Comparison of ENCODE assay signal across 11 cellular contexts in genomic region chr22:23305321-23305910, GRCh38.
A peak's percentile ranks its signal among the peaks of the same experiment; 100 is the strongest.
DNase-seq lines count a peak whose midpoint lies in the region; ATAC-seq, FAIRE-seq and TF ChIP-seq lines count a peak whose summit lies in the region.
"Had no signal": no experiment of that assay in that cellular context is flagged by ENCODE, and none has a peak within 500 bp of the region (broad histone marks: within the 10 kb centered on the region; RNA-seq: fewer than 3 reads in every experiment).

No MANE protein-coding gene starts in this region.

- H3K4me3 Mint-ChIP-seq in activated CD8-positive, alpha-beta memory T cell treated with anti-CD3 and anti-CD28 coated beads, Interleukin-2, amount 10 ng/mL, durations not matched to agents 7 days and 5 days, result no peak overlapping the region
- H3K4me3 Mint-ChIP-seq in MCF 10A (ENCODE audit: unreplicated experiment), result no peak overlapping the region

- H3K9me3 ChIP-seq in endothelial cell of umbilical vein (replicated peaks; ENCODE audit: control insufficient read depth, insufficient read depth, low read length) (no peaks in the 10 kb centered on the region), mucosa of rectum (ENCODE audit: control insufficient read depth in 2 of 2, low read length in 2 of 2) (no peaks in the 10 kb centered on the region)

- H3K4me1 Mint-ChIP-seq in activated CD8-positive, alpha-beta memory T cell treated with anti-CD3 and anti-CD28 coated beads, Interleukin-2, amount 10 ng/mL, durations not matched to agents 7 days and 5 days, result no peaks in the 10 kb centered on the region
- no peaks in the 10 kb centered on the region for H3K4me1 Mint-ChIP-seq in MCF 10A (ENCODE audit: insufficient read depth, unreplicated experiment)

- no peak overlapping the region for H2AFZ ChIP-seq in endothelial cell of umbilical vein (ENCODE audit: low read depth, low read length)

- WGBS in urinary bladder, result 72% methylated on average over 9 of the region's 9 CpGs

- no peaks in the 10 kb centered on the region for H3K9me3 Mint-ChIP-seq in activated CD8-positive, alpha-beta memory T cell treated with anti-CD3 and anti-CD28 coated beads, Interleukin-2, amount 10 ng/mL, durations not matched to agents 7 days and 5 days (ENCODE audit: low read depth)
- no peaks in the 10 kb centered on the region for H3K9me3 Mint-ChIP-seq in MCF 10A (ENCODE audit: unreplicated experiment)

- no peaks in the 10 kb centered on the region for H3K27me3 Mint-ChIP-seq in activated CD8-positive, alpha-beta memory T cell treated with anti-CD3 and anti-CD28 coated beads, Interleukin-2, amount 10 ng/mL, durations not matched to agents 7 days and 5 days
- no peaks in the 10 kb centered on the region for H3K27me3 Mint-ChIP-seq in MCF 10A (ENCODE audit: insufficient read depth, unreplicated experiment)

- POLR2A ChIA-PET in endothelial cell of umbilical vein (lab: Charles Lee), result interaction anchor here (0.7 kb wide), 1 partner anchor 24 kb away, joined by 3 read pairs; no protein-coding TSS in a partner anchor
- POLR2A ChIA-PET in MCF 10A (lab: Yijun Ruan, JAX), result no interaction called here

- TF ChIP-seq CTCF in endothelial cell of umbilical vein (IDR thresholded peaks at IDR 0.05; ENCODE audit: extremely low read depth in 1 of 2, insufficient read depth in 1 of 2, low read depth in 1 of 2, low read length in 2 of 2) (no peak), MCF 10A (IDR thresholded peaks at IDR 0.05; ENCODE audit: unreplicated experiment) (no peak)

- H3K4me3 ChIP-seq in endothelial cell of umbilical vein (replicated peaks in 1 of 3; ENCODE audit: insufficient read depth in 1 of 3, low read depth in 1 of 3, low read length in 3 of 3) (no peak overlapping the region), mucosa of rectum (ENCODE audit: low read length in 2 of 2) (no peak overlapping the region), urinary bladder (ENCODE audit: low read depth, low read length) (no peak overlapping the region)

- no peaks in the 10 kb centered on the region for H3K9me1 ChIP-seq in endothelial cell of umbilical vein (replicated peaks; ENCODE audit: control insufficient read depth, extremely low read depth, insufficient read depth, low read length)

- H3K4me2 ChIP-seq in endothelial cell of umbilical vein (ENCODE audit: insufficient read depth, low read length), result peak overlapping the region; percentile 74

- BruUV-seq in endothelial cell of umbilical vein (replicated peaks; lab: Mats Ljungman, UMichigan) (TSS peak; percentile 14), MCF 10A (replicated peaks; lab: Mats Ljungman, UMichigan) (no TSS peak)

- FAIRE-seq in endothelial cell of umbilical vein (lab: Jason Lieb, UNC), result peak; percentile 98
- no peak for FAIRE-seq in urothelium cell line (lab: Jason Lieb, UNC)
- FAIRE-seq: GM18507 had no signal

- peak overlapping the region; percentile 79 for H3K9ac ChIP-seq in endothelial cell of umbilical vein (replicated peaks; ENCODE audit: extremely low read depth, insufficient read depth, low read length)
- H3K9ac ChIP-seq in mucosa of rectum (ENCODE audit: low read depth in 1 of 2, low read length in 2 of 2), result peak overlapping the region in 1 of 2 donors; percentile 32

- H3K36me3 ChIP-seq in endothelial cell of umbilical vein (ENCODE audit: control insufficient read depth in 2 of 2, extremely low read depth in 1 of 2, insufficient read depth in 2 of 2, low read length in 2 of 2) (peaks cover 0 to 10% of the 10 kb centered on the region in 2 experiments), mucosa of rectum (ENCODE audit: control insufficient read depth in 2 of 2, insufficient read depth in 2 of 2, low read length in 2 of 2) (peaks cover 7 to 16% of the 10 kb centered on the region in 2 donors), urinary bladder (ENCODE audit: insufficient read depth) (no peaks in the 10 kb centered on the region)

- TF ChIP-seq POLR2A in endothelial cell of umbilical vein (IDR thresholded peaks at IDR 0.05; ENCODE audit: low read depth, low read length), result no peak

- H3K4me1 ChIP-seq in endothelial cell of umbilical vein (ENCODE audit: control insufficient read depth, extremely low read depth, insufficient read depth, low read length) (peaks cover 68% of the 10 kb centered on the region), mucosa of rectum (ENCODE audit: control insufficient read depth in 2 of 2, insufficient read depth in 2 of 2, low read length in 2 of 2) (peaks cover 0 to 4% of the 10 kb centered on the region in 2 donors), urinary bladder (ENCODE audit: insufficient read depth) (no peaks in the 10 kb centered on the region)

- H3K27ac Mint-ChIP-seq in activated CD8-positive, alpha-beta memory T cell treated with anti-CD3 and anti-CD28 coated beads, Interleukin-2, amount 10 ng/mL, durations not matched to agents 7 days and 5 days, result no peak overlapping the region
- no peak overlapping the region for H3K27ac Mint-ChIP-seq in MCF 10A (ENCODE audit: low read depth, unreplicated experiment)

- no peaks in the 10 kb centered on the region for H3K36me3 Mint-ChIP-seq in activated CD8-positive, alpha-beta memory T cell treated with anti-CD3 and anti-CD28 coated beads, Interleukin-2, amount 10 ng/mL, durations not matched to agents 7 days and 5 days
- peaks cover 37% of the 10 kb centered on the region for H3K36me3 Mint-ChIP-seq in MCF 10A (ENCODE audit: insufficient read depth, unreplicated experiment)

- peaks cover 4% of the 10 kb centered on the region for H3K79me2 ChIP-seq in endothelial cell of umbilical vein (ENCODE audit: control insufficient read depth, insufficient read depth, low read length)

- H4K20me1 ChIP-seq in endothelial cell of umbilical vein (replicated peaks; ENCODE audit: control insufficient read depth, extremely low read depth, insufficient read depth, low read length), result no peaks in the 10 kb centered on the region

- intact Hi-C loops in endothelial cell of umbilical vein (cut with micrococcal nuclease), result loop anchor here (1.0 to 5.0 kb wide), 3 partner anchors 23 to 217 kb away; no protein-coding TSS in a partner anchor
- intact Hi-C loops in MCF 10A (cut with micrococcal nuclease), result no loop called here

- H3K27ac ChIP-seq in endothelial cell of umbilical vein (ENCODE audit: insufficient read depth, low read depth, low read length) (peak overlapping the region; percentile 96), mucosa of rectum (ENCODE audit: low read depth in 2 of 2, low read length in 2 of 2) (peak overlapping the region; percentile 63 to 69), urinary bladder (ENCODE audit: low read depth) (peak overlapping the region; percentile 68)
- H3K27ac ChIP-seq: 22Rv1 had no signal

- ATAC-seq in activated CD8-positive, alpha-beta memory T cell treated with anti-CD3 and anti-CD28 coated beads, Interleukin-2, amount 10 ng/mL, durations not matched to agents 7 days and 5 days, result no peak
- ATAC-seq in HG02798 (IDR thresholded peaks at IDR 0.05; ENCODE audit: poor library complexity, unreplicated experiment), result no peak

- DNase-seq in activated CD8-positive, alpha-beta memory T cell treated with anti-CD3 and anti-CD28 coated beads, Interleukin-2, amount 10 ng/mL, durations not matched to agents 7 days and 5 days, result peak; percentile 25
- no peak for DNase-seq in activated CD8-positive, alpha-beta memory T cell treated with anti-CD3 and anti-CD28 coated beads, Interleukin-2, amount 50 U/mL, for 4 hours
- DNase-seq in endothelial cell of umbilical vein (ENCODE audit: low read depth, low spot score) (peak; percentile 93), urothelium cell line (ENCODE audit: low spot score) (no peak), MCF 10A (ENCODE audit: unreplicated experiment) (no peak)
- DNase-seq: activated CD8-positive, alpha-beta memory T cell treated with anti-CD3 and anti-CD28 coated beads, Interleukin-2, amount 50 U/mL, for 48 hours had no signal

- dilution Hi-C loops in endothelial cell of umbilical vein (cut with MboI; ENCODE audit: extremely low pct_ligation_motif_present, low sequenced_read_pairs), result no loop called here

- H3K27me3 ChIP-seq in endothelial cell of umbilical vein (ENCODE audit: control insufficient read depth in 2 of 2, insufficient read depth in 2 of 2, low read length in 2 of 2) (no peaks in the 10 kb centered on the region), mucosa of rectum (ENCODE audit: control insufficient read depth in 2 of 2, insufficient read depth in 2 of 2, low read length in 2 of 2) (no peaks in the 10 kb centered on the region)

- CTCF ChIA-PET in activated CD8-positive, alpha-beta memory T cell treated with anti-CD3 and anti-CD28 coated beads, Interleukin-2, amount 10 ng/mL, durations not matched to agents 7 days and 5 days (lab: Charles Lee), result interaction anchor here (1.8 kb wide), 1 partner anchor 127 kb away, joined by 5 read pairs; no protein-coding TSS in a partner anchor
- CTCF ChIA-PET in endothelial cell of umbilical vein (lab: Charles Lee) (interaction anchor here (1.3 to 2.9 kb wide), 8 partner anchors 15 to 286 kb away, joined by 3 to 24 read pairs (median 7); partner anchors contain the start of gene BCR), MCF 10A (lab: Yijun Ruan, JAX) (interaction anchor here (0.8 to 1.3 kb wide), 2 partner anchors 12 to 131 kb away, joined by 3 to 4 read pairs; no protein-coding TSS in a partner anchor)

TF ChIP-seq in endothelial cell of umbilical vein, 7 proteins besides CTCF, POLR2A, EP300 and RAD21:
- TF ChIP-seq EZH2 (IDR thresholded peaks at IDR 0.05; ENCODE audit: borderline replicate concordance, low read depth, low read length, severe bottlenecking), result no peak
- TF ChIP-seq FOS (IDR thresholded peaks at IDR 0.05; ENCODE audit: borderline replicate concordance, insufficient read depth, low read length), result peak; percentile 85
- no peak for TF ChIP-seq MYC (IDR thresholded peaks at IDR 0.05; ENCODE audit: low read depth, low read length)
- peak; percentile 66 for TF ChIP-seq POLR2AphosphoS5 (IDR thresholded peaks at IDR 0.05; ENCODE audit: insufficient read depth, low read depth, low read length)
- peak; percentile 55 for TF ChIP-seq JUN (IDR thresholded peaks at IDR 0.05; ENCODE audit: borderline replicate concordance, insufficient read depth, insufficient read length, low read depth)
- TF ChIP-seq GATA2 (IDR thresholded peaks at IDR 0.05; ENCODE audit: insufficient read depth, insufficient read length, low read depth, low read length), result no peak

Comparison
In these comparisons a context has a peak if more than half of its experiments do, and no peak if none do; other contexts are left out.
1. DNase-seq: peak in activated CD8-positive, alpha-beta memory T cell treated with anti-CD3 and anti-CD28 coated beads, Interleukin-2, amount 10 ng/mL, durations not matched to agents 7 days and 5 days (single experiment) and endothelial cell of umbilical vein (single experiment); none in activated CD8-positive, alpha-beta memory T cell treated with anti-CD3 and anti-CD28 coated beads, Interleukin-2, amount 50 U/mL, for 4 hours (single experiment), urothelium cell line (single experiment) and MCF 10A (single experiment).
2. Peak in every context shown above with its lines, with median percentiles within 50 percentile points of each other: H3K27ac ChIP-seq.